In genomic region chr2:68468801-68469200, GRCh38 we compare ENCODE assay signal across 1 cellular context.
TF ChIP-seq lines count a peak whose summit lies in the region.

No MANE protein-coding gene starts in this region.

TF ChIP-seq in K562, 482 proteins besides CTCF, POLR2A, EP300 and RAD21 (continued from another document and continues in another):
- TF ChIP-seq PRPF4 (IDR thresholded peaks at IDR 0.05; ENCODE audit: insufficient read depth, low read depth, low read length, poor library complexity, severe bottlenecking) (no peak), CEBPB (tag; IDR thresholded peaks at IDR 0.05) (no peak), MNT (conservative IDR thresholded peaks at IDR 0.05) (peak; percentile 51 to 52), STAT5B (CRISPR knock-in tag; IDR thresholded peaks at IDR 0.05) (no peak), MTA1 (IDR thresholded peaks at IDR 0.05; ENCODE audit: borderline replicate concordance) (0 out of 2 replicates have a peak, but pooled peaks have one; percentile 29), RB1 (IDR thresholded peaks at IDR 0.05; ENCODE audit: low read depth) (no peak), MEF2A (IDR thresholded peaks at IDR 0.05; ENCODE audit: control insufficient read depth, low read depth, low read length) (no peak), ARID1B (IDR thresholded peaks at IDR 0.05) (peak; percentile 19; the same call in 1 of the 2 replicates), CHAMP1 (IDR thresholded peaks at IDR 0.05) (0 out of 2 replicates have a peak, but pooled peaks have one; percentile 39), GTF3C2 (IDR thresholded peaks at IDR 0.05; ENCODE audit: borderline replicate concordance, extremely low read depth, insufficient read length) (no peak), FOXK2 (conservative IDR thresholded peaks at IDR 0.05 in 1 of 2, IDR thresholded peaks at IDR 0.05 in 1 of 2; ENCODE audit: low read depth in 2 of 2) (peak; percentile 30 to 62; a peak in 2 of 4 replicates), NR2C2 (CRISPR knock-in tag; IDR thresholded peaks at IDR 0.05) (0 out of 2 replicates have a peak, but pooled peaks have one; percentile 18), NR2C2 (tag; IDR thresholded peaks at IDR 0.05) (no peak), ZNF3 (CRISPR knock-in tag; IDR thresholded peaks at IDR 0.05) (no peak), CCAR2 (IDR thresholded peaks at IDR 0.05; ENCODE audit: low read depth, low read length) (no peak), UBTF (IDR thresholded peaks at IDR 0.05; ENCODE audit: borderline replicate concordance in 1 of 2, low read depth in 2 of 2, low read length in 2 of 2) (no peak), NKRF (IDR thresholded peaks at IDR 0.05; ENCODE audit: borderline replicate concordance) (peak; percentile 28; the same call in 1 of the 2 replicates), POLR2AphosphoS2 (IDR thresholded peaks at IDR 0.05; ENCODE audit: low read length) (no peak), HDAC3 (IDR thresholded peaks at IDR 0.05; ENCODE audit: borderline replicate concordance, partially characterized antibody) (no peak), ZEB2 (IDR thresholded peaks at IDR 0.05) (0 out of 2 replicates have a peak, but pooled peaks have one; percentile 14), NRF1 (conservative IDR thresholded peaks at IDR 0.05 in 1 of 2, IDR thresholded peaks at IDR 0.05 in 1 of 2) (no peak), SMARCE1 (IDR thresholded peaks at IDR 0.05) (peak; percentile 42; the same call in 1 of the 2 replicates), AFF1 (IDR thresholded peaks at IDR 0.05; ENCODE audit: low read depth in 1 of 2, partially characterized antibody in 2 of 2) (no peak), SP1 (CRISPR knock-in tag; IDR thresholded peaks at IDR 0.05) (peak; percentile 41; the same call in 1 of the 2 replicates), EHMT2 (IDR thresholded peaks at IDR 0.05) (0 out of 2 replicates have a peak, but pooled peaks have one; percentile 17)
- TF ChIP-seq, protein P1, sequence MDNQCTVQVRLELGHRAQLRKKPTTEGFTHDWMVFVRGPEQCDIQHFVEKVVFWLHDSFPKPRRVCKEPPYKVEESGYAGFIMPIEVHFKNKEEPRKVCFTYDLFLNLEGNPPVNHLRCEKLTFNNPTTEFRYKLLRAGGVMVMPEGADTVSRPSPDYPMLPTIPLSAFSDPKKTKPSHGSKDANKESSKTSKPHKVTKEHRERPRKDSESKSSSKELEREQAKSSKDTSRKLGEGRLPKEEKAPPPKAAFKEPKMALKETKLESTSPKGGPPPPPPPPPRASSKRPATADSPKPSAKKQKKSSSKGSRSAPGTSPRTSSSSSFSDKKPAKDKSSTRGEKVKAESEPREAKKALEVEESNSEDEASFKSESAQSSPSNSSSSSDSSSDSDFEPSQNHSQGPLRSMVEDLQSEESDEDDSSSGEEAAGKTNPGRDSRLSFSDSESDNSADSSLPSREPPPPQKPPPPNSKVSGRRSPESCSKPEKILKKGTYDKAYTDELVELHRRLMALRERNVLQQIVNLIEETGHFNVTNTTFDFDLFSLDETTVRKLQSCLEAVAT (IDR thresholded peaks at IDR 0.05), result 0 out of 4 replicates have a peak, but pooled peaks have one; percentile 36 to 42
- TF ChIP-seq, protein P2, sequence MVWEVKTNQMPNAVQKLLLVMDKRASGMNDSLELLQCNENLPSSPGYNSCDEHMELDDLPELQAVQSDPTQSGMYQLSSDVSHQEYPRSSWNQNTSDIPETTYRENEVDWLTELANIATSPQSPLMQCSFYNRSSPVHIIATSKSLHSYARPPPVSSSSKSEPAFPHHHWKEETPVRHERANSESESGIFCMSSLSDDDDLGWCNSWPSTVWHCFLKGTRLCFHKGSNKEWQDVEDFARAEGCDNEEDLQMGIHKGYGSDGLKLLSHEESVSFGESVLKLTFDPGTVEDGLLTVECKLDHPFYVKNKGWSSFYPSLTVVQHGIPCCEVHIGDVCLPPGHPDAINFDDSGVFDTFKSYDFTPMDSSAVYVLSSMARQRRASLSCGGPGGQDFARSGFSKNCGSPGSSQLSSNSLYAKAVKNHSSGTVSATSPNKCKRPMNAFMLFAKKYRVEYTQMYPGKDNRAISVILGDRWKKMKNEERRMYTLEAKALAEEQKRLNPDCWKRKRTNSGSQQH (CRISPR knock-in tag; IDR thresholded peaks at IDR 0.05), result peak; percentile 81; the same call in 1 of the 2 replicates
- TF ChIP-seq, protein P3, sequence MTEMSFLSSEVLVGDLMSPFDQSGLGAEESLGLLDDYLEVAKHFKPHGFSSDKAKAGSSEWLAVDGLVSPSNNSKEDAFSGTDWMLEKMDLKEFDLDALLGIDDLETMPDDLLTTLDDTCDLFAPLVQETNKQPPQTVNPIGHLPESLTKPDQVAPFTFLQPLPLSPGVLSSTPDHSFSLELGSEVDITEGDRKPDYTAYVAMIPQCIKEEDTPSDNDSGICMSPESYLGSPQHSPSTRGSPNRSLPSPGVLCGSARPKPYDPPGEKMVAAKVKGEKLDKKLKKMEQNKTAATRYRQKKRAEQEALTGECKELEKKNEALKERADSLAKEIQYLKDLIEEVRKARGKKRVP (CRISPR knock-in tag; IDR thresholded peaks at IDR 0.05), result no peak
- TF ChIP-seq, protein P4, sequence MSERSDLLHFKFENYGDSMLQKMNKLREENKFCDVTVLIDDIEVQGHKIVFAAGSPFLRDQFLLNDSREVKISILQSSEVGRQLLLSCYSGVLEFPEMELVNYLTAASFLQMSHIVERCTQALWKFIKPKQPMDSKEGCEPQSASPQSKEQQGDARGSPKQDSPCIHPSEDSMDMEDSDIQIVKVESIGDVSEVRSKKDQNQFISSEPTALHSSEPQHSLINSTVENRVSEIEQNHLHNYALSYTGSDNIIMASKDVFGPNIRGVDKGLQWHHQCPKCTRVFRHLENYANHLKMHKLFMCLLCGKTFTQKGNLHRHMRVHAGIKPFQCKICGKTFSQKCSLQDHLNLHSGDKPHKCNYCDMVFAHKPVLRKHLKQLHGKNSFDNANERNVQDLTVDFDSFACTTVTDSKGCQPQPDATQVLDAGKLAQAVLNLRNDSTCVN (CRISPR knock-in tag; IDR thresholded peaks at IDR 0.05), result 0 out of 2 replicates have a peak, but pooled peaks have one; percentile 17
